ENCODE assay signal across 1 cellular context in genomic region chr5:177610770-177611445, GRCh38.
TF ChIP-seq lines count a peak whose summit lies in the region.

No MANE protein-coding gene starts in this region.

TF ChIP-seq in GM12878, 131 proteins besides CTCF, POLR2A, EP300 and RAD21:
- peak; percentile 42; the same call in 1 of the 2 replicates for TF ChIP-seq POLR2AphosphoS5 (IDR thresholded peaks at IDR 0.05; ENCODE audit: low read length)
- TF ChIP-seq, protein P1, sequence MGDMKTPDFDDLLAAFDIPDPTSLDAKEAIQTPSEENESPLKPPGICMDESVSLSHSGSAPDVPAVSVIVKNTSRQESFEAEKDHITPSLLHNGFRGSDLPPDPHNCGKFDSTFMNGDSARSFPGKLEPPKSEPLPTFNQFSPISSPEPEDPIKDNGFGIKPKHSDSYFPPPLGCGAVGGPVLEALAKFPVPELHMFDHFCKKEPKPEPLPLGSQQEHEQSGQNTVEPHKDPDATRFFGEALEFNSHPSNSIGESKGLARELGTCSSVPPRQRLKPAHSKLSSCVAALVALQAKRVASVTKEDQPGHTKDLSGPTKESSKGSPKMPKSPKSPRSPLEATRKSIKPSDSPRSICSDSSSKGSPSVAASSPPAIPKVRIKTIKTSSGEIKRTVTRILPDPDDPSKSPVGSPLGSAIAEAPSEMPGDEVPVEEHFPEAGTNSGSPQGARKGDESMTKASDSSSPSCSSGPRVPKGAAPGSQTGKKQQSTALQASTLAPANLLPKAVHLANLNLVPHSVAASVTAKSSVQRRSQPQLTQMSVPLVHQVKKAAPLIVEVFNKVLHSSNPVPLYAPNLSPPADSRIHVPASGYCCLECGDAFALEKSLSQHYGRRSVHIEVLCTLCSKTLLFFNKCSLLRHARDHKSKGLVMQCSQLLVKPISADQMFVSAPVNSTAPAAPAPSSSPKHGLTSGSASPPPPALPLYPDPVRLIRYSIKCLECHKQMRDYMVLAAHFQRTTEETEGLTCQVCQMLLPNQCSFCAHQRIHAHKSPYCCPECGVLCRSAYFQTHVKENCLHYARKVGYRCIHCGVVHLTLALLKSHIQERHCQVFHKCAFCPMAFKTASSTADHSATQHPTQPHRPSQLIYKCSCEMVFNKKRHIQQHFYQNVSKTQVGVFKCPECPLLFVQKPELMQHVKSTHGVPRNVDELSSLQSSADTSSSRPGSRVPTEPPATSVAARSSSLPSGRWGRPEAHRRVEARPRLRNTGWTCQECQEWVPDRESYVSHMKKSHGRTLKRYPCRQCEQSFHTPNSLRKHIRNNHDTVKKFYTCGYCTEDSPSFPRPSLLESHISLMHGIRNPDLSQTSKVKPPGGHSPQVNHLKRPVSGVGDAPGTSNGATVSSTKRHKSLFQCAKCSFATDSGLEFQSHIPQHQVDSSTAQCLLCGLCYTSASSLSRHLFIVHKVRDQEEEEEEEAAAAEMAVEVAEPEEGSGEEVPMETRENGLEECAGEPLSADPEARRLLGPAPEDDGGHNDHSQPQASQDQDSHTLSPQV (IDR thresholded peaks at IDR 0.05): no peak
